In genomic region chr14:105091335-105092123, GRCh38 we compare ENCODE assay signal across 8 cellular contexts. TPM values are rescaled to one million over a fixed set of nuclear protein-coding genes. Genes with fewer than 3 reads are reported as not detected.
DNase-seq lines count a peak whose midpoint lies in the region; ATAC-seq and TF ChIP-seq lines count a peak whose summit lies in the region.

No MANE protein-coding gene starts in this region.

- peak overlapping the region; percentile 71 for H3K4ac ChIP-seq in mesenchymal stem cell (ENCODE audit: low read depth in 1 of 2, low read length in 2 of 2)

- H3K36me3 Mint-ChIP-seq in activated naive CD8-positive, alpha-beta T cell = no peaks in the 10 kb centered on the region
- no peaks in the 10 kb centered on the region for H3K36me3 Mint-ChIP-seq in activated naive CD8-positive, alpha-beta T cell treated with anti-CD3 and anti-CD28 coated beads, Interleukin-2, amount 50 U/mL, for 24 hours (ENCODE audit: low read depth)
- no peaks in the 10 kb centered on the region for H3K36me3 Mint-ChIP-seq in activated T-cell treated with anti-CD3 and anti-CD28 coated beads, Interleukin-2, amount 50 U/mL, for 24 hours (ENCODE audit: low read depth)

- H3K14ac ChIP-seq in mesenchymal stem cell (ENCODE audit: low read length in 2 of 2) = peak overlapping the region in 1 of 2 experiments; percentile 18

- no peak overlapping the region for H3K27ac Mint-ChIP-seq in activated naive CD8-positive, alpha-beta T cell
- H3K27ac Mint-ChIP-seq in activated naive CD8-positive, alpha-beta T cell treated with anti-CD3 and anti-CD28 coated beads, Interleukin-2, amount 50 U/mL, for 24 hours = no peak overlapping the region
- H3K27ac Mint-ChIP-seq in activated T-cell treated with anti-CD3 and anti-CD28 coated beads, Interleukin-2, amount 50 U/mL, for 24 hours = no peak overlapping the region

- H2BK5ac ChIP-seq in mesenchymal stem cell (ENCODE audit: low read depth, low read length, poor library complexity, severe bottlenecking) = no peak overlapping the region

- peak overlapping the region; percentile 33 for H4K8ac ChIP-seq in mesenchymal stem cell (ENCODE audit: low read length)

- peaks cover 4% of the 10 kb centered on the region for H3K79me1 ChIP-seq in mesenchymal stem cell (replicated peaks; ENCODE audit: low read length, poor library complexity, severe bottlenecking)

- no peak overlapping the region for H2BK15ac ChIP-seq in mesenchymal stem cell (ENCODE audit: low read depth, poor library complexity, severe bottlenecking)

- no peak for ATAC-seq in activated naive CD8-positive, alpha-beta T cell treated with anti-CD3 and anti-CD28 coated beads, Interleukin-2, amount 50 U/mL, for 24 hours
- ATAC-seq in GM19023 (IDR thresholded peaks at IDR 0.05; ENCODE audit: unreplicated experiment) = no peak

- peak overlapping the region; percentile 5 for H4K91ac ChIP-seq in mesenchymal stem cell (ENCODE audit: low read length)

- peak overlapping the region in 1 of 2 experiments; percentile 81 for H3K18ac ChIP-seq in mesenchymal stem cell (ENCODE audit: low read depth in 1 of 2, low read length in 2 of 2)

- peaks cover 34 to 39% of the 10 kb centered on the region in 2 donors for H3K4me1 ChIP-seq in breast epithelium
- H3K4me1 ChIP-seq in mesenchymal stem cell (ENCODE audit: control insufficient read depth, insufficient read depth, low read depth, low read length) = peaks cover 67% of the 10 kb centered on the region
- H3K4me1 ChIP-seq in urinary bladder (ENCODE audit: insufficient read depth) = no peaks in the 10 kb centered on the region

- no peak for DNase-seq in activated naive CD8-positive, alpha-beta T cell treated with anti-CD3 and anti-CD28 coated beads, Interleukin-2, amount 50 U/mL, for 24 hours
- peak; percentile 86 to 94 for DNase-seq in breast epithelium (ENCODE audit: low spot score in 2 of 2)
- no peak for DNase-seq in mesenchymal stem cell
- DNase-seq in activated T-cell treated with anti-CD3 and anti-CD28 coated beads, Interleukin-2, amount 50 U/mL, for 24 hours = no peak
- no peak for DNase-seq in NCI-H1048 (lab: John Stamatoyannopoulos, UW)

- peaks cover 18% of the 10 kb centered on the region for H3K4me1 Mint-ChIP-seq in activated naive CD8-positive, alpha-beta T cell (ENCODE audit: low read depth)
- H3K4me1 Mint-ChIP-seq in activated naive CD8-positive, alpha-beta T cell treated with anti-CD3 and anti-CD28 coated beads, Interleukin-2, amount 50 U/mL, for 24 hours = peaks cover 22% of the 10 kb centered on the region
- peaks cover 29% of the 10 kb centered on the region for H3K4me1 Mint-ChIP-seq in activated T-cell treated with anti-CD3 and anti-CD28 coated beads, Interleukin-2, amount 50 U/mL, for 24 hours (ENCODE audit: low read depth)

- H3K36me3 ChIP-seq in breast epithelium = no peaks in the 10 kb centered on the region
- peaks cover 0 to 3% of the 10 kb centered on the region in 2 experiments for H3K36me3 ChIP-seq in mesenchymal stem cell (ENCODE audit: control insufficient read depth in 1 of 2, insufficient read depth in 2 of 2, low read depth in 1 of 2, low read length in 2 of 2)
- no peaks in the 10 kb centered on the region for H3K36me3 ChIP-seq in urinary bladder (ENCODE audit: insufficient read depth)

- H3K4me3 Mint-ChIP-seq in activated naive CD8-positive, alpha-beta T cell = peak overlapping the region; percentile 51
- H3K4me3 Mint-ChIP-seq in activated naive CD8-positive, alpha-beta T cell treated with anti-CD3 and anti-CD28 coated beads, Interleukin-2, amount 50 U/mL, for 24 hours = no peak overlapping the region
- no peak overlapping the region for H3K4me3 Mint-ChIP-seq in activated T-cell treated with anti-CD3 and anti-CD28 coated beads, Interleukin-2, amount 50 U/mL, for 24 hours

- H3K4me3 ChIP-seq in breast epithelium (peak overlapping the region in 2 of 3 donors; percentile 70 to 91), mesenchymal stem cell (ENCODE audit: insufficient read depth in 1 of 2, low read depth in 1 of 2, low read length in 2 of 2) (no peak overlapping the region), urinary bladder (ENCODE audit: low read depth, low read length) (no peak overlapping the region)

- no peak overlapping the region for H2AFZ ChIP-seq in mesenchymal stem cell (ENCODE audit: low read depth, low read length)

- no peaks in the 10 kb centered on the region for H3K9me3 Mint-ChIP-seq in activated naive CD8-positive, alpha-beta T cell (ENCODE audit: low read depth)
- H3K9me3 Mint-ChIP-seq in activated naive CD8-positive, alpha-beta T cell treated with anti-CD3 and anti-CD28 coated beads, Interleukin-2, amount 50 U/mL, for 24 hours = no peaks in the 10 kb centered on the region
- no peaks in the 10 kb centered on the region for H3K9me3 Mint-ChIP-seq in activated T-cell treated with anti-CD3 and anti-CD28 coated beads, Interleukin-2, amount 50 U/mL, for 24 hours

- no peak overlapping the region for H2BK120ac ChIP-seq in mesenchymal stem cell (ENCODE audit: low read depth, low read length)

- TF ChIP-seq POLR2A in breast epithelium (IDR thresholded peaks at IDR 0.05) = no peak

- H3K27me3 ChIP-seq in breast epithelium (no peaks in the 10 kb centered on the region), mesenchymal stem cell (ENCODE audit: control insufficient read depth in 1 of 2, insufficient read depth in 1 of 2, low read length in 2 of 2) (peaks cover 3 to 21% of the 10 kb centered on the region in 2 experiments)

- H3K27me3 Mint-ChIP-seq in activated naive CD8-positive, alpha-beta T cell = no peaks in the 10 kb centered on the region
- H3K27me3 Mint-ChIP-seq in activated naive CD8-positive, alpha-beta T cell treated with anti-CD3 and anti-CD28 coated beads, Interleukin-2, amount 50 U/mL, for 24 hours = peaks cover 5% of the 10 kb centered on the region
- H3K27me3 Mint-ChIP-seq in activated T-cell treated with anti-CD3 and anti-CD28 coated beads, Interleukin-2, amount 50 U/mL, for 24 hours = peaks cover 2% of the 10 kb centered on the region

- WGBS in mesenchymal stem cell = 78% methylated on average over 21 of the region's 22 CpGs
- WGBS in urinary bladder = 59% methylated on average over 22 of the region's 22 CpGs

- H3K9me3 ChIP-seq in breast epithelium (no peaks in the 10 kb centered on the region), mesenchymal stem cell (ENCODE audit: control insufficient read depth, low read length) (no peaks in the 10 kb centered on the region)

- H2BK12ac ChIP-seq in mesenchymal stem cell (ENCODE audit: low read length in 2 of 2) = peak overlapping the region in 1 of 2 experiments; percentile 87

- H3K4me2 ChIP-seq in mesenchymal stem cell (ENCODE audit: low read length, poor library complexity, severe bottlenecking) = peak overlapping the region; percentile 8

- H3K27ac ChIP-seq in breast epithelium (peak overlapping the region; percentile 87 to 97), mesenchymal stem cell (ENCODE audit: low read length, poor library complexity, severe bottlenecking) (peak overlapping the region; percentile 57), urinary bladder (ENCODE audit: low read depth) (peak overlapping the region; percentile 39)

- no peak overlapping the region for H3K9ac ChIP-seq in mesenchymal stem cell (ENCODE audit: low read length)

- peak overlapping the region in 1 of 2 experiments; percentile 23 for H3K23ac ChIP-seq in mesenchymal stem cell (ENCODE audit: low read length in 2 of 2)

- peak overlapping the region; percentile 69 for H2AK5ac ChIP-seq in mesenchymal stem cell (ENCODE audit: low read length, severe bottlenecking)

- intact Hi-C loops in breast epithelium (cut with DNase I; ENCODE audit: low total_unique reads) = loop anchor here (5.0 kb wide), 1 partner anchor 76 kb away; the partner anchor contains the start of gene JAG2

- no peak for TF ChIP-seq CTCF in breast epithelium (IDR thresholded peaks at IDR 0.05)

RNA-seq across cellular contexts. Expression of gene GPR132, which starts 26.3 kb away (rescaled TPM):
- total RNA-seq in breast epithelium (1 to 10 TPM; 1.3 to 2.9 (median 1.8) TPM), urinary bladder (1.7 TPM)
- polyA plus RNA-seq in mesenchymal stem cell (2013, experiment 1 of 2) = 0.03 TPM
- 0.01 TPM for polyA plus RNA-seq in mesenchymal stem cell (2013, experiment 2 of 2)
- polyA plus RNA-seq in urinary bladder = 1.3 TPM

Comparison
In these comparisons a context has a peak if more than half of its experiments do, and no peak if none do; other contexts are left out.
1. DNase-seq: peak in breast epithelium (2 of 2); none in activated naive CD8-positive, alpha-beta T cell treated with anti-CD3 and anti-CD28 coated beads, Interleukin-2, amount 50 U/mL, for 24 hours (single experiment), mesenchymal stem cell (single experiment), activated T-cell treated with anti-CD3 and anti-CD28 coated beads, Interleukin-2, amount 50 U/mL, for 24 hours (single experiment) and NCI-H1048 (single experiment).
2. H3K27ac ChIP-seq: peak in every context shown above with its lines; median percentile 92 in breast epithelium; 57 in mesenchymal stem cell; 39 in urinary bladder.
3. H3K4me3 ChIP-seq: peak in breast epithelium (2 of 3); none in mesenchymal stem cell (0 of 2) and urinary bladder (single experiment).